24 cellular contexts compared by ENCODE assay signal in genomic region chr11:36280531-36280930, GRCh38. TPM values are rescaled to one million over a fixed set of nuclear protein-coding genes. Genes with fewer than 3 reads are reported as not detected.
DNase-seq lines count a peak whose midpoint lies in the region; ATAC-seq, FAIRE-seq and TF ChIP-seq lines count a peak whose summit lies in the region.
"Had no signal": no experiment of that assay in that cellular context is flagged by ENCODE, and none has a peak within 500 bp of the region (broad histone marks: within the 10 kb centered on the region; RNA-seq: fewer than 3 reads in every experiment).

No MANE protein-coding gene starts in this region.

- H3K36me3 ChIP-seq in colonic mucosa (no peaks in the 10 kb centered on the region), keratinocyte (ENCODE audit: control insufficient read depth in 2 of 2, extremely low read depth in 1 of 2, insufficient read depth in 2 of 2, low read length in 2 of 2) (peaks cover 0 to 3% of the 10 kb centered on the region in 2 experiments)

- H3K9me3 ChIP-seq in colonic mucosa (no peaks in the 10 kb centered on the region), keratinocyte (ENCODE audit: control insufficient read depth, low read depth, low read length) (no peaks in the 10 kb centered on the region)

- dilution Hi-C loops in keratinocyte (cut with MboI; ENCODE audit: extremely low pct_ligation_motif_present, low sequenced_read_pairs): loop anchor here (25.0 kb wide), 1 partner anchor 107 kb away; no protein-coding TSS in a partner anchor

- intact Hi-C loops in left ventricle myocardium superior (cut with micrococcal nuclease): no loop called here
- intact Hi-C loops in Right ventricle myocardium superior (cut with DNase I): no loop called here
- intact Hi-C loops in colonic mucosa (cut with DNase I): no loop called here

- FAIRE-seq in keratinocyte (lab: Jason Lieb, UNC) (peak; percentile 13), GM12891 (lab: Jason Lieb, UNC) (no peak)
- FAIRE-seq: GM18507 had no signal

- TF ChIP-seq CTCF in colonic mucosa (IDR thresholded peaks at IDR 0.05) (no peak), keratinocyte (optimal IDR thresholded peaks at IDR 0.05 in 1 of 3, IDR thresholded peaks at IDR 0.05 in 1 of 3, conservative IDR thresholded peaks at IDR 0.05 in 1 of 3; ENCODE audit: extremely low read depth in 1 of 3, insufficient read depth in 2 of 3, low read length in 3 of 3) (no peak)

- H3K4me3 ChIP-seq in colonic mucosa: no peak overlapping the region
- no peak overlapping the region for H3K4me3 ChIP-seq in keratinocyte (ENCODE audit: control insufficient read depth in 2 of 3, extremely low read depth in 1 of 3, insufficient read depth in 2 of 3, low read depth in 1 of 3, low read length in 3 of 3)

- DNase-seq in left ventricle myocardium superior (no peak), Right ventricle myocardium superior (no peak), colonic mucosa (peak; percentile 0), keratinocyte (ENCODE audit: low read depth, low spot score) (no peak), NCI-H2081 treated with DMSO at 0.1 percent for 48 hours (lab: John Stamatoyannopoulos, UW) (no peak), GM12891 (ENCODE audit: insufficient read length, low spot score) (no peak), mesenteric fat pad (ENCODE audit: low spot score) (no peak)
- DNase-seq: Calu3; CD8-positive, alpha-beta memory T cell; DMS153; GOT3; HCEC 1CT; Kasumi-1; MM.1S; NCI-H1092 treated with DMSO at 0.1 percent for 48 hours; NCI-H146; NCI-H2029; NCI-H524 treated with DMSO at 0.1 percent for 48 hours; NCI-H82 had no signal

- H3K9me1 ChIP-seq in keratinocyte (ENCODE audit: control insufficient read depth, extremely low read depth, insufficient read depth, low read length): no peaks in the 10 kb centered on the region

- H3K9ac ChIP-seq in colonic mucosa (ENCODE audit: low read depth in 2 of 2, low read length in 2 of 2) (no peak overlapping the region), keratinocyte (ENCODE audit: control insufficient read depth, extremely low read depth, insufficient read depth, low read length) (no peak overlapping the region)

- H3K27ac ChIP-seq in colonic mucosa: no peak overlapping the region
- H3K27ac ChIP-seq in keratinocyte (ENCODE audit: control insufficient read depth, insufficient read depth, low read length): no peak overlapping the region
- H3K27ac ChIP-seq: C4-2B had no signal

- H3K79me2 ChIP-seq in keratinocyte (ENCODE audit: control insufficient read depth, insufficient read depth, low read length): peaks cover 6% of the 10 kb centered on the region

- no peak for TF ChIP-seq POLR2A in GM12891 (IDR thresholded peaks at IDR 0.05; ENCODE audit: low read depth, low read length)

- H2AFZ ChIP-seq in keratinocyte (ENCODE audit: control insufficient read depth, low read length): no peak overlapping the region

- no peaks in the 10 kb centered on the region for H3K4me1 ChIP-seq in colonic mucosa
- peaks cover 9% of the 10 kb centered on the region for H3K4me1 ChIP-seq in keratinocyte (ENCODE audit: control insufficient read depth, extremely low read depth, insufficient read depth, low read length)

- ATAC-seq in left ventricle myocardium superior: peak; percentile 63
- ATAC-seq in Right ventricle myocardium superior (ENCODE audit: poor library complexity): no peak
- ATAC-seq in HG03457 (IDR thresholded peaks at IDR 0.05; ENCODE audit: unreplicated experiment): no peak
- ATAC-seq: Panc1 had no signal

- no peaks in the 10 kb centered on the region for H4K20me1 ChIP-seq in keratinocyte (ENCODE audit: control insufficient read depth, extremely low read depth, insufficient read depth, low read length)

- H3K4me2 ChIP-seq in keratinocyte (ENCODE audit: control insufficient read depth, extremely low read depth, insufficient read depth, low read depth, low read length): no peak overlapping the region

- H3K27me3 ChIP-seq in colonic mucosa: no peaks in the 10 kb centered on the region
- no peaks in the 10 kb centered on the region for H3K27me3 ChIP-seq in keratinocyte (ENCODE audit: control insufficient read depth, extremely low read depth, insufficient read depth, low read length)

TF ChIP-seq in GM12891, 5 proteins besides CTCF, POLR2A, EP300 and RAD21:
- TF ChIP-seq POLR2AphosphoS5 (IDR thresholded peaks at IDR 0.05; ENCODE audit: low read depth, low read length) (no peak), SPI1 (IDR thresholded peaks at IDR 0.05; ENCODE audit: low read depth, low read length) (no peak), POU2F2 (IDR thresholded peaks at IDR 0.05; ENCODE audit: low read depth, low read length) (no peak), PAX5 (IDR thresholded peaks at IDR 0.05; ENCODE audit: insufficient read depth, low read length, severe bottlenecking) (no peak), TAF1 (IDR thresholded peaks at IDR 0.05; ENCODE audit: low read depth, low read length) (no peak)

RNA-seq across cellular contexts. Expression of gene COMMD9, which starts 8.7 kb away (rescaled TPM):
- 59.7 TPM for total RNA-seq in left ventricle myocardium superior
- 56.2 TPM for total RNA-seq in Right ventricle myocardium superior
- total RNA-seq in colonic mucosa: 10 to 100 TPM; 40.6 to 55.9 TPM
- 51.2 to 68.5 TPM (median 52.6 TPM) in 3 replicates for polyA plus RNA-seq in keratinocyte
- polyA plus RNA-seq in keratinocyte (2011; ENCODE audit: low read depth): 3.6 TPM
- 70.3 and 97.8 TPM in 2 replicates for polyA plus RNA-seq in keratinocyte (2011; cell fraction: cytosol; rRNA removed)
- 40.9 and 56.7 TPM in 2 replicates for polyA plus RNA-seq in keratinocyte (2011; cell fraction: nucleus; rRNA removed)
- 27.7 and 58.0 TPM in 2 replicates for polyA plus RNA-seq in keratinocyte (2012; ENCODE audit: low replicate concordance)
- 47.4 to 85.5 TPM (median 68.2 TPM) in 3 replicates for polyA minus RNA-seq in keratinocyte
- polyA minus RNA-seq in keratinocyte (2011; cell fraction: cytosol; rRNA and poly(A)+ RNA removed): 42.6 TPM
- 9.2 and 12.1 TPM in 2 replicates for polyA minus RNA-seq in keratinocyte (2011; cell fraction: nucleus; rRNA and poly(A)+ RNA removed)
- 27.1 TPM for polyA plus RNA-seq in GM12891 (2012; ENCODE audit: low read depth, missing spikeins)
- 77.8 TPM for total RNA-seq in mesenteric fat pad

RNA-seq across cellular contexts. Expression of gene PRR5L, which starts 15.6 kb away (rescaled TPM):
- total RNA-seq in left ventricle myocardium superior: 1.6 TPM
- total RNA-seq in Right ventricle myocardium superior: 1.5 TPM
- 100 to 1,000 TPM in 1 of 2 donors, 10 to 100 TPM in 1; 80.9 to 169 TPM for total RNA-seq in colonic mucosa
- 14.0 to 20.1 TPM (median 15.7 TPM) in 3 replicates for polyA plus RNA-seq in keratinocyte
- polyA plus RNA-seq in keratinocyte (2011; ENCODE audit: low read depth): 3.0 TPM
- 22.4 and 26.3 TPM in 2 replicates for polyA plus RNA-seq in keratinocyte (2011; cell fraction: cytosol; rRNA removed)
- 46.8 and 60.6 TPM in 2 replicates for polyA plus RNA-seq in keratinocyte (2011; cell fraction: nucleus; rRNA removed)
- polyA plus RNA-seq in keratinocyte (2012; ENCODE audit: low replicate concordance): 4.8 and 13.3 TPM in 2 replicates
- polyA minus RNA-seq in keratinocyte: 23.9 to 28.9 TPM (median 26.1 TPM) in 3 replicates
- polyA minus RNA-seq in keratinocyte (2011; cell fraction: cytosol; rRNA and poly(A)+ RNA removed): 28.2 TPM
- polyA minus RNA-seq in keratinocyte (2011; cell fraction: nucleus; rRNA and poly(A)+ RNA removed): 26.9 and 37.5 TPM in 2 replicates
- 1.1 TPM for polyA plus RNA-seq in GM12891 (2012; ENCODE audit: low read depth, missing spikeins)
- 14.2 TPM for total RNA-seq in mesenteric fat pad
- total RNA-seq: G401 had no signal
